In genomic region chr11:47178305-47178704, GRCh38 we compare ENCODE assay signal across 1 cellular context.
TF ChIP-seq lines count a peak whose summit lies in the region.

No MANE protein-coding gene starts in this region.

TF ChIP-seq in HepG2, 621 proteins besides CTCF, POLR2A, EP300 and RAD21 (continued from another document):
- TF ChIP-seq, protein P1, sequence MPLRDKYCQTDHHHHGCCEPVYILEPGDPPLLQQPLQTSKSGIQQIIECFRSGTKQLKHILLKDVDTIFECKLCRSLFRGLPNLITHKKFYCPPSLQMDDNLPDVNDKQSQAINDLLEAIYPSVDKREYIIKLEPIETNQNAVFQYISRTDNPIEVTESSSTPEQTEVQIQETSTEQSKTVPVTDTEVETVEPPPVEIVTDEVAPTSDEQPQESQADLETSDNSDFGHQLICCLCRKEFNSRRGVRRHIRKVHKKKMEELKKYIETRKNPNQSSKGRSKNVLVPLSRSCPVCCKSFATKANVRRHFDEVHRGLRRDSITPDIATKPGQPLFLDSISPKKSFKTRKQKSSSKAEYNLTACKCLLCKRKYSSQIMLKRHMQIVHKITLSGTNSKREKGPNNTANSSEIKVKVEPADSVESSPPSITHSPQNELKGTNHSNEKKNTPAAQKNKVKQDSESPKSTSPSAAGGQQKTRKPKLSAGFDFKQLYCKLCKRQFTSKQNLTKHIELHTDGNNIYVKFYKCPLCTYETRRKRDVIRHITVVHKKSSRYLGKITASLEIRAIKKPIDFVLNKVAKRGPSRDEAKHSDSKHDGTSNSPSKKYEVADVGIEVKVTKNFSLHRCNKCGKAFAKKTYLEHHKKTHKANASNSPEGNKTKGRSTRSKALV (CRISPR knock-in tag; IDR thresholded peaks at IDR 0.05) = no peak
